1 cellular context compared by ENCODE assay signal in the genomic region with DNA sequence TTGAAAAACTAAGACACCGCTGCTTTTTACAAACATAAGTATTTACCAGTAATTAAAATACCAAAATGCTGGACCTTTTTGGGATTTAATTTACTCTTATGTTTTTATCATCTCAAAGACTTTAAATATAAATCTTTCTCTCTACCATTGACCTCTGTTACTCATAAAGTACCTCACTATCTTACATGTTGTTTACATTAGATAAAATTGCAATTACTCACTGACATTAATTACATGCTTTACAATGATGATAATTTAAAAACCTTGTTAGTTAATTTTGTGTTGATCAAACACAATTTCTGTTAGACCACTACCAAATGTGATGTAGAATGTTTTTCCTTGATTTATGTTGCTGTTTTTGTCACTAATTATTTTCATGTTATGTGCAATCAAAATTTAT.
TF ChIP-seq lines count a peak whose summit lies in the region.

No MANE protein-coding gene starts in this region.

TF ChIP-seq in K562, 482 proteins besides CTCF, POLR2A, EP300 and RAD21 (continued from another document):
- TF ChIP-seq, protein P1, sequence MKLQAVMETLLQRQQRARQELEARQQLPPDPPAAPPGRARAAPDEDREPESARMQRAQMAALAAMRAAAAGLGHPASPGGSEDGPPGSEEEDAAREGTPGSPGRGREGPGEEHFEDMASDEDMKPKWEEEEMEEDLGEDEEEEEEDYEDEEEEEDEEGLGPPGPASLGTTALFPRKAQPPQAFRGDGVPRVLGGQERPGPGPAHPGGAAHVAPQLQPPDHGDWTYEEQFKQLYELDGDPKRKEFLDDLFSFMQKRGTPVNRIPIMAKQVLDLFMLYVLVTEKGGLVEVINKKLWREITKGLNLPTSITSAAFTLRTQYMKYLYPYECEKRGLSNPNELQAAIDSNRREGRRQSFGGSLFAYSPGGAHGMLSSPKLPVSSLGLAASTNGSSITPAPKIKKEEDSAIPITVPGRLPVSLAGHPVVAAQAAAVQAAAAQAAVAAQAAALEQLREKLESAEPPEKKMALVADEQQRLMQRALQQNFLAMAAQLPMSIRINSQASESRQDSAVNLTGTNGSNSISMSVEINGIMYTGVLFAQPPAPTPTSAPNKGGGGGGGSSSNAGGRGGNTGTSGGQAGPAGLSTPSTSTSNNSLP (IDR thresholded peaks at IDR 0.05; ENCODE audit: borderline replicate concordance, low read depth, low read length) = no peak
- no peak for TF ChIP-seq GABPB2 (CRISPR knock-in tag; conservative IDR thresholded peaks at IDR 0.05)
- no peak for TF ChIP-seq PTBP1 (IDR thresholded peaks at IDR 0.05; ENCODE audit: low read depth, low read length)
- no peak for TF ChIP-seq PYGO2 (tag; IDR thresholded peaks at IDR 0.05)
